Comparison of ENCODE assay signal across 8 cellular contexts in genomic region chrX:154097003-154097596, GRCh38. TPM values are rescaled to one million over a fixed set of nuclear protein-coding genes. Genes with fewer than 3 reads are reported as not detected.
A peak's percentile ranks its signal among the peaks of the same experiment; 100 is the strongest.
DNase-seq lines count a peak whose midpoint lies in the region; ATAC-seq and TF ChIP-seq lines count a peak whose summit lies in the region.

No MANE protein-coding gene starts in this region.

- DNase-seq in NCI-H1417 (lab: John Stamatoyannopoulos, UW) = peak; percentile 82 to 86 (median 85)
- no peak for DNase-seq in NCI-H1417 treated with DMSO at 0.1 percent for 48 hours (lab: John Stamatoyannopoulos, UW)
- DNase-seq in NCI-H2107 (lab: John Stamatoyannopoulos, UW) = peak; percentile 61
- peak; percentile 78 for DNase-seq in activated CD4-positive, alpha-beta T cell treated with anti-CD3 and anti-CD28 coated beads for 36 hours
- DNase-seq in choroid plexus epithelial cell (ENCODE audit: low read depth) = peak; percentile 65
- peak; percentile 57 for DNase-seq in stimulated activated CD4-positive, alpha-beta T cell treated with anti-CD3 and anti-CD28 coated beads, Interleukin-1b, Interleukin-23, amount 100 ng/mL, for 48 hours

- peaks cover 62% of the 10 kb centered on the region for H3K4me1 Mint-ChIP-seq in activated CD4-positive, alpha-beta T cell treated with anti-CD3 and anti-CD28 coated beads for 36 hours

- H3K9me3 Mint-ChIP-seq in activated CD4-positive, alpha-beta T cell treated with anti-CD3 and anti-CD28 coated beads for 36 hours (ENCODE audit: low read depth) = no peaks in the 10 kb centered on the region

- H3K27me3 Mint-ChIP-seq in activated CD4-positive, alpha-beta T cell treated with anti-CD3 and anti-CD28 coated beads for 36 hours = peaks cover under 1% of the 10 kb centered on the region

- POLR2A ChIA-PET in activated CD4-positive, alpha-beta T cell treated with anti-CD3 and anti-CD28 coated beads for 36 hours (lab: Charles Lee) = interaction anchor here (1.0 kb wide), 1 partner anchor 130 kb away, joined by 4 read pairs; no protein-coding TSS in a partner anchor

- peak; percentile 21 for ATAC-seq in HG02870 (IDR thresholded peaks at IDR 0.05; ENCODE audit: unreplicated experiment)
- peak; percentile 11 for ATAC-seq in activated CD4-positive, alpha-beta T cell treated with anti-CD3 and anti-CD28 coated beads for 36 hours

- CTCF ChIA-PET in activated CD4-positive, alpha-beta T cell treated with anti-CD3 and anti-CD28 coated beads for 36 hours (lab: Charles Lee) = interaction anchor here (0.7 kb wide), 1 partner anchor 708 kb away, joined by 3 read pairs; no protein-coding TSS in a partner anchor

- H3K4me3 Mint-ChIP-seq in activated CD4-positive, alpha-beta T cell treated with anti-CD3 and anti-CD28 coated beads for 36 hours = peak overlapping the region; percentile 81

- peak overlapping the region; percentile 84 for H3K27ac ChIP-seq in layer of hippocampus (ENCODE audit: low read depth, low read length)

- peak overlapping the region; percentile 66 for H3K4me3 ChIP-seq in choroid plexus epithelial cell (ENCODE audit: low read depth, low read length)

- peaks cover 12% of the 10 kb centered on the region for H3K36me3 Mint-ChIP-seq in activated CD4-positive, alpha-beta T cell treated with anti-CD3 and anti-CD28 coated beads for 36 hours (ENCODE audit: low read depth)

- H3K27me3 ChIP-seq in layer of hippocampus (ENCODE audit: control insufficient read depth, insufficient read depth, low read length) = no peaks in the 10 kb centered on the region

- no peak for TF ChIP-seq CTCF in choroid plexus epithelial cell (conservative IDR thresholded peaks at IDR 0.05; ENCODE audit: low read depth, low read length)

- intact Hi-C loops in activated CD4-positive, alpha-beta T cell treated with anti-CD3 and anti-CD28 coated beads for 36 hours (cut with DNase I, micrococcal nuclease) = loop anchor here in 1 of 2 experiments (1.0 to 10.0 kb wide), 12 partner anchors 39 to 665 kb away; partner anchors contain the start of genes ABCD1, BCAP31, DKC1 and EMD

- peak overlapping the region; percentile 96 for H3K27ac Mint-ChIP-seq in activated CD4-positive, alpha-beta T cell treated with anti-CD3 and anti-CD28 coated beads for 36 hours

RNA-seq across cellular contexts. Expression of gene MECP2, which starts 0.4 kb away (rescaled TPM):
- 10 to 100 TPM; 50.7 to 60.0 TPM for total RNA-seq in activated CD4-positive, alpha-beta T cell treated with anti-CD3 and anti-CD28 coated beads for 36 hours

RNA-seq across cellular contexts. Expression of gene OPN1LW, which starts 46.9 kb away (rescaled TPM):
- not detected for total RNA-seq in activated CD4-positive, alpha-beta T cell treated with anti-CD3 and anti-CD28 coated beads for 36 hours
